Comparison of ENCODE assay signal across 10 cellular contexts in the genomic region with DNA sequence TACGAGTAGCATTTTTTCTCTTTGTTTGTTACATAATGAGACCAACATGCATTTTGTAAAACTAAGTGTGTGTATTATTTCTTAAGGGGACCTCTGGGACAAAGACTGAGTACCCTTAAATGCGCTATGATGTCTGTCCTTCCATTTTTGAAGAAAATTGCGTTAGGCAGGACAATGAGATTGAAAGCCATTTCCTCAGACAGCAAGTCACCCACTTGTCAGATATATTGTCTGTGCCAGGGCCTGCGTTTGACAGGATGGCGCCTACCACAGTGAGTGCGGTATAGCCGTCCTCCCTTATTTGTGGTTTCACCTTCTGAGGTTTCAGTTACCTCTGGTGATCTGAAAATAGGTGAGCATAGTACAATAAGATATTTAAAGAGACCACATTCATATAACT. TPM values are rescaled to one million over a fixed set of nuclear protein-coding genes. Genes with fewer than 3 reads are reported as not detected.
DNase-seq lines count a peak whose midpoint lies in the region; ATAC-seq and TF ChIP-seq lines count a peak whose summit lies in the region.
"Had no signal": no experiment of that assay in that cellular context is flagged by ENCODE, and none has a peak within 500 bp of the region (broad histone marks: within the 10 kb centered on the region; RNA-seq: fewer than 3 reads in every experiment).

No MANE protein-coding gene starts in this region.

- H3K9ac ChIP-seq in endodermal cell (ENCODE audit: extremely low read depth, low read length, poor library complexity, severe bottlenecking) (no peak overlapping the region), subcutaneous abdominal adipose tissue (ENCODE audit: low read length in 5 of 5) (peak overlapping the region in 3 of 5 donors; percentile 10 to 53 (median 43))

- peaks cover 13% of the 10 kb centered on the region for H3K36me3 Mint-ChIP-seq in activated CD4-positive, alpha-beta T cell treated with anti-CD3 and anti-CD28 coated beads, Interleukin-2, amount 10 ng/mL, durations not matched to agents 7 days and 5 days (ENCODE audit: low read depth)
- H3K36me3 Mint-ChIP-seq in endodermal cell (ENCODE audit: low read depth), result peaks cover 12% of the 10 kb centered on the region

- CTCF ChIA-PET in activated CD4-positive, alpha-beta T cell treated with anti-CD3 and anti-CD28 coated beads, Interleukin-2, amount 10 ng/mL, durations not matched to agents 7 days and 5 days (lab: Charles Lee), result interaction anchor here (0.6 to 1.3 kb wide), 5 partner anchors 8 to 121 kb away, joined by 3 to 4 read pairs (median 3); no protein-coding TSS in a partner anchor

- H3K27ac ChIP-seq in endodermal cell (ENCODE audit: low read depth, low read length) (no peak overlapping the region), subcutaneous abdominal adipose tissue (ENCODE audit: low read depth, low read length) (no peak overlapping the region)

- H3K9me3 ChIP-seq in endodermal cell (ENCODE audit: control insufficient read depth, low read length), result no peaks in the 10 kb centered on the region
- H3K9me3 ChIP-seq in subcutaneous abdominal adipose tissue (ENCODE audit: control insufficient read depth in 5 of 5, low read length in 5 of 5), result no peaks in the 10 kb centered on the region

- H3K9me3 Mint-ChIP-seq in activated CD4-positive, alpha-beta T cell treated with anti-CD3 and anti-CD28 coated beads, Interleukin-2, amount 10 ng/mL, durations not matched to agents 7 days and 5 days, result no peaks in the 10 kb centered on the region
- H3K9me3 Mint-ChIP-seq in endodermal cell, result no peaks in the 10 kb centered on the region

- peak overlapping the region; percentile 89 for H3K4me3 ChIP-seq in endodermal cell (ENCODE audit: low read length)
- peak overlapping the region in 3 of 5 donors; percentile 5 to 80 (median 17) for H3K4me3 ChIP-seq in subcutaneous abdominal adipose tissue (ENCODE audit: low read depth in 1 of 5, low read length in 5 of 5)

- peaks cover 47% of the 10 kb centered on the region for H3K4me1 Mint-ChIP-seq in activated CD4-positive, alpha-beta T cell treated with anti-CD3 and anti-CD28 coated beads, Interleukin-2, amount 10 ng/mL, durations not matched to agents 7 days and 5 days
- peaks cover 19% of the 10 kb centered on the region for H3K4me1 Mint-ChIP-seq in endodermal cell

- H3K27me3 ChIP-seq in endodermal cell (ENCODE audit: control insufficient read depth, insufficient read depth, low read length, poor library complexity, severe bottlenecking) (no peaks in the 10 kb centered on the region), subcutaneous abdominal adipose tissue (ENCODE audit: control insufficient read depth in 5 of 5, insufficient read depth in 4 of 5, low read length in 5 of 5) (no peaks in the 10 kb centered on the region)

- POLR2A ChIA-PET in activated CD4-positive, alpha-beta T cell treated with anti-CD3 and anti-CD28 coated beads, Interleukin-2, amount 10 ng/mL, durations not matched to agents 7 days and 5 days (lab: Charles Lee), result interaction anchor here (0.6 kb wide), 1 partner anchor 349 kb away, joined by 7 read pairs; no protein-coding TSS in a partner anchor

- DNase-seq in activated gamma-delta T cell treated with Interleukin-2 at 50 U/mL for 16 hours (peak; percentile 39), activated gamma-delta T cell (lab: John Stamatoyannopoulos, UW) (no peak), endodermal cell (no peak), GDM1 (lab: John Stamatoyannopoulos, UW) (no peak)
- DNase-seq in activated CD4-positive, alpha-beta T cell treated with anti-CD3 and anti-CD28 coated beads, Interleukin-2, amount 10 ng/mL, durations not matched to agents 7 days and 5 days, result peak; percentile 65
- DNase-seq: NCI-H2081, SIG-M5 had no signal

- no peak for TF ChIP-seq CTCF in endodermal cell (conservative IDR thresholded peaks at IDR 0.05)

- peak overlapping the region; percentile 80 for H3K4me3 Mint-ChIP-seq in activated CD4-positive, alpha-beta T cell treated with anti-CD3 and anti-CD28 coated beads, Interleukin-2, amount 10 ng/mL, durations not matched to agents 7 days and 5 days
- H3K4me3 Mint-ChIP-seq in endodermal cell, result no peak overlapping the region

- 80 to 94% methylated on average over 1 to 7 of the region's 7 CpGs for WGBS in endodermal cell (ENCODE audit: insufficient coverage in 1 of 2, insufficient read length in 1 of 2), 2 experiments

- no peaks in the 10 kb centered on the region for H3K27me3 Mint-ChIP-seq in activated CD4-positive, alpha-beta T cell treated with anti-CD3 and anti-CD28 coated beads, Interleukin-2, amount 10 ng/mL, durations not matched to agents 7 days and 5 days
- no peaks in the 10 kb centered on the region for H3K27me3 Mint-ChIP-seq in endodermal cell (ENCODE audit: insufficient read depth)

- H3K36me3 ChIP-seq in endodermal cell (ENCODE audit: control insufficient read depth, insufficient read depth, low read length) (peaks cover 35% of the 10 kb centered on the region), subcutaneous abdominal adipose tissue (ENCODE audit: control insufficient read depth in 5 of 5, insufficient read depth in 5 of 5, low read length in 5 of 5) (peaks cover 0 to 17% (median 3%) of the 10 kb centered on the region in 5 donors)

- ATAC-seq in GM21423 (IDR thresholded peaks at IDR 0.05; ENCODE audit: unreplicated experiment) (no peak), HG02798 (IDR thresholded peaks at IDR 0.05; ENCODE audit: poor library complexity, unreplicated experiment) (no peak)

- H3K27ac Mint-ChIP-seq in activated CD4-positive, alpha-beta T cell treated with anti-CD3 and anti-CD28 coated beads, Interleukin-2, amount 10 ng/mL, durations not matched to agents 7 days and 5 days, result peak overlapping the region; percentile 80
- no peak overlapping the region for H3K27ac Mint-ChIP-seq in endodermal cell

- H3K4me1 ChIP-seq in endodermal cell (ENCODE audit: control insufficient read depth, insufficient read depth, low read length), result no peaks in the 10 kb centered on the region
- H3K4me1 ChIP-seq in subcutaneous abdominal adipose tissue (ENCODE audit: control insufficient read depth in 5 of 5, insufficient read depth in 5 of 5, low read length in 5 of 5), result peaks cover 5 to 70% (median 69%) of the 10 kb centered on the region in 5 donors

RNA-seq across cellular contexts. Expression of gene AP2A2, which starts 2.2 kb away (rescaled TPM):
- 10 to 100 TPM; 60.1 to 66.7 TPM for total RNA-seq in activated CD4-positive, alpha-beta T cell treated with anti-CD3 and anti-CD28 coated beads, Interleukin-2, amount 10 ng/mL, durations not matched to agents 7 days and 5 days
- 10 to 100 TPM; 79.4 to 97.7 TPM for total RNA-seq in endodermal cell
- 62.5 TPM for polyA plus RNA-seq in endodermal cell (2013, experiment 1 of 2)
- 49.7 TPM for polyA plus RNA-seq in endodermal cell (2013, experiment 2 of 2)

RNA-seq across cellular contexts. Expression of gene CHID1, which starts 17.3 kb away (rescaled TPM):
- 10 to 100 TPM; 42.6 to 45.5 TPM for total RNA-seq in activated CD4-positive, alpha-beta T cell treated with anti-CD3 and anti-CD28 coated beads, Interleukin-2, amount 10 ng/mL, durations not matched to agents 7 days and 5 days
- 10 to 100 TPM; 82.0 to 83.5 TPM for total RNA-seq in endodermal cell
- polyA plus RNA-seq in endodermal cell (2013, experiment 1 of 2), result 63.9 TPM
- polyA plus RNA-seq in endodermal cell (2013, experiment 2 of 2), result 63.6 TPM

Comparison
In these comparisons a context has a peak if more than half of its experiments do, and no peak if none do; other contexts are left out.
1. DNase-seq: peak in activated gamma-delta T cell treated with Interleukin-2 at 50 U/mL for 16 hours (single experiment) and activated CD4-positive, alpha-beta T cell treated with anti-CD3 and anti-CD28 coated beads, Interleukin-2, amount 10 ng/mL, durations not matched to agents 7 days and 5 days (single experiment); none in activated gamma-delta T cell (single experiment), endodermal cell (single experiment) and GDM1 (single experiment).